21 cellular contexts compared by ENCODE assay signal in genomic region chr3:116254535-116254934, GRCh38.
"Had no signal": no experiment of that assay in that cellular context is flagged by ENCODE, and none has a peak within 500 bp of the region (broad histone marks: within the 10 kb centered on the region; RNA-seq: fewer than 3 reads in every experiment).

No MANE protein-coding gene starts in this region.

- H3K27ac Mint-ChIP-seq: activated CD4-positive, alpha-beta memory T cell treated with anti-CD3 and anti-CD28 coated beads, Interleukin-2, amount 10 ng/mL, durations not matched to agents 7 days and 5 days; activated naive CD4-positive, alpha-beta T cell treated with anti-CD3 and anti-CD28 coated beads, Interleukin-2, amount 50 U/mL, for 72 hours; activated T-cell treated with anti-CD3 and anti-CD28 coated beads, Interleukin-2, amount 50 U/mL, for 24 hours; nephron progenitor cell; stimulated activated naive B cell treated with anti-CD40 and anti-IgM and Interleukin-4, amounts not matched to agents 10 μg/mL and 1 μg/mL and 100 μg/mL, for 72 hours had no signal

- H3K27me3 ChIP-seq: body of pancreas, gastrocnemius medialis, heart right ventricle, tibial nerve had no signal

- H3K4me3 Mint-ChIP-seq: activated CD4-positive, alpha-beta memory T cell treated with anti-CD3 and anti-CD28 coated beads, Interleukin-2, amount 10 ng/mL, durations not matched to agents 7 days and 5 days; activated T-cell treated with anti-CD3 and anti-CD28 coated beads, Interleukin-2, amount 50 U/mL, for 24 hours; central memory CD8-positive, alpha-beta T cell; nephron progenitor cell; stimulated activated naive B cell treated with anti-CD40 and anti-IgM and Interleukin-4, amounts not matched to agents 10 μg/mL and 1 μg/mL and 100 μg/mL, for 72 hours had no signal

- H3K27ac ChIP-seq: body of pancreas, gastrocnemius medialis, VCaP had no signal

- H3K4me1 ChIP-seq: body of pancreas, gastrocnemius medialis, heart right ventricle, prostate gland had no signal

- H3K36me3 ChIP-seq: gastrocnemius medialis, heart right ventricle, prostate gland, tibial nerve had no signal

- DNase-seq: activated CD4-positive, alpha-beta memory T cell treated with anti-CD3 and anti-CD28 coated beads, Interleukin-2, amount 10 ng/mL, durations not matched to agents 7 days and 5 days; activated CD4-positive, alpha-beta T cell treated with anti-CD3 and anti-CD28 coated beads for 1 hour; activated effector memory CD4-positive, alpha-beta T cell treated with anti-CD3 and anti-CD28 coated beads, Interleukin-2, amount 50 U/mL, for 16 hours; activated T-cell treated with anti-CD3 and anti-CD28 coated beads, Interleukin-2, amount 50 U/mL, for 24 hours; amygdala; body of pancreas; gastrocnemius medialis; heart right ventricle; nephron progenitor cell; SK-N-SH; stimulated activated CD4-positive, alpha-beta T cell treated with anti-CD3 and anti-CD28 coated beads, Interleukin-2, amount 100 ng/mL, for 48 hours; stimulated activated naive B cell treated with anti-CD40 and anti-IgM and Interleukin-4, amounts not matched to agents 10 μg/mL and 1 μg/mL and 100 μg/mL, for 72 hours; substantia nigra; T-helper 1 cell had no signal

- ATAC-seq: activated naive CD4-positive, alpha-beta T cell treated with anti-CD3 and anti-CD28 coated beads, Interleukin-2, amount 50 U/mL, for 72 hours; body of pancreas; esophagus mucosa; stimulated activated naive B cell treated with anti-CD40 and anti-IgM and Interleukin-4, amounts not matched to agents 10 μg/mL and 1 μg/mL and 100 μg/mL, for 72 hours had no signal

- H3K4me2 ChIP-seq: SK-N-SH had no signal

- H3K9ac ChIP-seq: SK-N-SH had no signal

- H3K36me3 Mint-ChIP-seq: activated naive CD4-positive, alpha-beta T cell treated with anti-CD3 and anti-CD28 coated beads, Interleukin-2, amount 50 U/mL, for 72 hours; stimulated activated naive B cell treated with anti-CD40 and anti-IgM and Interleukin-4, amounts not matched to agents 10 μg/mL and 1 μg/mL and 100 μg/mL, for 72 hours had no signal

- H3K9me3 Mint-ChIP-seq: activated T-cell treated with anti-CD3 and anti-CD28 coated beads, Interleukin-2, amount 50 U/mL, for 24 hours; nephron progenitor cell had no signal

- H3K4me3 ChIP-seq: body of pancreas, coronary artery, gastrocnemius medialis, heart right ventricle, prostate gland, tibial nerve had no signal

- H3K9me3 ChIP-seq: body of pancreas, gastrocnemius medialis, heart right ventricle, prostate gland, SK-N-SH, tibial nerve had no signal

- H3K27me3 Mint-ChIP-seq: activated CD4-positive, alpha-beta memory T cell treated with anti-CD3 and anti-CD28 coated beads, Interleukin-2, amount 10 ng/mL, durations not matched to agents 7 days and 5 days; activated T-cell treated with anti-CD3 and anti-CD28 coated beads, Interleukin-2, amount 50 U/mL, for 24 hours; central memory CD8-positive, alpha-beta T cell; stimulated activated naive B cell treated with anti-CD40 and anti-IgM and Interleukin-4, amounts not matched to agents 10 μg/mL and 1 μg/mL and 100 μg/mL, for 72 hours had no signal

- H3K4me1 Mint-ChIP-seq: activated CD4-positive, alpha-beta memory T cell treated with anti-CD3 and anti-CD28 coated beads, Interleukin-2, amount 10 ng/mL, durations not matched to agents 7 days and 5 days; central memory CD8-positive, alpha-beta T cell; stimulated activated naive B cell treated with anti-CD40 and anti-IgM and Interleukin-4, amounts not matched to agents 10 μg/mL and 1 μg/mL and 100 μg/mL, for 72 hours had no signal
